Comparison of ENCODE assay signal across 22 cellular contexts in the genomic region with DNA sequence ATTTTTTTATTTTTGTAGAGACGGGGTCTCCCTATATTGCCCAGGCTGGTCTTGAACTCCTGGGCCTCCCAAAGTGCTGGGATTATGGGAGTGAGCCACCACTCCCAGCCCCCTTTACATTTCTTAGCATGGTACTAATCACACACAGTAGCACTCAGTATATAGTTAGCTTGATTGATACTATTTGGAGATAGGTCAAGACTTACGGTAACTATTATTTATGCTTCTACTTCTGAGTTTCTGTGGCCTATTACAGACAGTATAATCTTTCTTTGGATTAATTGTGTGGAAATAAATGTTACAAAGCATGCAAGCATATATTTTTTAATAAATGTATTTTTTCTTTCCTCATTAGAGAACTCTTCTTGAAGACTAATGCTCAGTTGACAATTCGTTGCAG.
"Had no signal": no experiment of that assay in that cellular context is flagged by ENCODE, and none has a peak within 500 bp of the region (broad histone marks: within the 10 kb centered on the region; RNA-seq: fewer than 3 reads in every experiment).

No MANE protein-coding gene starts in this region.

- H3K27me3 ChIP-seq: body of pancreas, gastrocnemius medialis, pancreas, right atrium auricular region, thyroid gland, upper lobe of right lung had no signal

- H3K4me1 ChIP-seq: body of pancreas, gastrocnemius medialis, pancreas, psoas muscle, right atrium auricular region, thyroid gland, upper lobe of right lung had no signal

- H3K27ac ChIP-seq: body of pancreas, gastrocnemius medialis, pancreas, psoas muscle, right atrium auricular region, thyroid gland, upper lobe of right lung had no signal

- H3K9me3 ChIP-seq: body of pancreas, gastrocnemius medialis, pancreas, psoas muscle, right atrium auricular region, thyroid gland, upper lobe of right lung had no signal

- DNase-seq: activated effector memory CD4-positive, alpha-beta T cell treated with Interleukin-2 at 50 U/mL for 16 hours; activated naive CD4-positive, alpha-beta T cell treated with anti-CD3 and anti-CD28 coated beads, Interleukin-2, amount 10 ng/mL, durations not matched to agents 7 days and 5 days; activated T-cell treated with anti-CD3 and anti-CD28 coated beads, Interleukin-2, amount 50 U/mL, for 48 hours; body of pancreas; dermis blood vessel endothelial cell; effector CD8-positive, alpha-beta T cell; gastrocnemius medialis; hippocampal formation; left ventricle myocardium superior; midbrain; pancreas; psoas muscle; stimulated activated CD4-positive, alpha-beta T cell treated with anti-CD3 and anti-CD28 coated beads, Interleukin-12 subunit alpha, Interleukin-12 subunit beta, amount 100 ng/mL, for 4 hours; stimulated activated CD4-positive, alpha-beta T cell treated with anti-CD3 and anti-CD28 coated beads, Interleukin-4, amount 100 ng/mL, for 4 hours; substantia nigra; thyroid gland; upper lobe of right lung had no signal

- H3K4me1 Mint-ChIP-seq: activated naive CD4-positive, alpha-beta T cell treated with anti-CD3 and anti-CD28 coated beads, Interleukin-2, amount 10 ng/mL, durations not matched to agents 7 days and 5 days; WTC11 had no signal

- H3K4me3 ChIP-seq: body of pancreas, gastrocnemius medialis, pancreas, psoas muscle, right atrium auricular region, thyroid gland, upper lobe of right lung had no signal

- H3K4me3 Mint-ChIP-seq: activated naive CD4-positive, alpha-beta T cell treated with anti-CD3 and anti-CD28 coated beads, Interleukin-2, amount 10 ng/mL, durations not matched to agents 7 days and 5 days; natural killer cell treated with Interleukin-12 subunit alpha and Interleukin-12 subunit beta and Interleukin-15 and Interleukin-18, amount 100 ng/mL, for 72 hours; stimulated activated naive CD8-positive, alpha-beta T cell treated with anti-CD3 and anti-CD28 coated beads, Interleukin-15, Interleukin-2, amounts not matched to agents 100 ng/mL and 50 ng/mL, for 24 hours; T-helper 1 cell treated with Interleukin-12 subunit alpha and Interleukin-12 subunit beta and Interleukin-4 antibody, amounts not matched to agents 30 μg/mL and 1 μg/mL, for 36 hours; WTC11 had no signal

- H3K27me3 Mint-ChIP-seq: activated naive CD4-positive, alpha-beta T cell treated with anti-CD3 and anti-CD28 coated beads, Interleukin-2, amount 10 ng/mL, durations not matched to agents 7 days and 5 days; natural killer cell treated with Interleukin-12 subunit alpha and Interleukin-12 subunit beta and Interleukin-15 and Interleukin-18, amount 100 ng/mL, for 72 hours; stimulated activated naive CD8-positive, alpha-beta T cell treated with anti-CD3 and anti-CD28 coated beads, Interleukin-15, Interleukin-2, amounts not matched to agents 100 ng/mL and 50 ng/mL, for 24 hours had no signal

- H3K27ac Mint-ChIP-seq: activated naive CD4-positive, alpha-beta T cell treated with anti-CD3 and anti-CD28 coated beads, Interleukin-2, amount 10 ng/mL, durations not matched to agents 7 days and 5 days; natural killer cell treated with Interleukin-12 subunit alpha and Interleukin-12 subunit beta and Interleukin-15 and Interleukin-18, amount 100 ng/mL, for 72 hours; stimulated activated naive CD8-positive, alpha-beta T cell treated with anti-CD3 and anti-CD28 coated beads, Interleukin-15, Interleukin-2, amounts not matched to agents 100 ng/mL and 50 ng/mL, for 24 hours; T-helper 1 cell treated with Interleukin-12 subunit alpha and Interleukin-12 subunit beta and Interleukin-4 antibody, amounts not matched to agents 30 μg/mL and 1 μg/mL, for 36 hours; WTC11 had no signal

- H3K9me3 Mint-ChIP-seq: activated naive CD4-positive, alpha-beta T cell treated with anti-CD3 and anti-CD28 coated beads, Interleukin-2, amount 10 ng/mL, durations not matched to agents 7 days and 5 days; natural killer cell treated with Interleukin-12 subunit alpha and Interleukin-12 subunit beta and Interleukin-15 and Interleukin-18, amount 100 ng/mL, for 72 hours; stimulated activated naive CD8-positive, alpha-beta T cell treated with anti-CD3 and anti-CD28 coated beads, Interleukin-15, Interleukin-2, amounts not matched to agents 100 ng/mL and 50 ng/mL, for 24 hours; WTC11 had no signal

- ATAC-seq: body of pancreas; gastrocnemius medialis; left ventricle myocardium superior; natural killer cell treated with Interleukin-12 subunit alpha and Interleukin-12 subunit beta and Interleukin-15 and Interleukin-18, amount 100 ng/mL, for 72 hours; pancreas; psoas muscle; upper lobe of right lung; WTC11 had no signal
